Comparison of ENCODE assay signal across 14 cellular contexts in the genomic region with DNA sequence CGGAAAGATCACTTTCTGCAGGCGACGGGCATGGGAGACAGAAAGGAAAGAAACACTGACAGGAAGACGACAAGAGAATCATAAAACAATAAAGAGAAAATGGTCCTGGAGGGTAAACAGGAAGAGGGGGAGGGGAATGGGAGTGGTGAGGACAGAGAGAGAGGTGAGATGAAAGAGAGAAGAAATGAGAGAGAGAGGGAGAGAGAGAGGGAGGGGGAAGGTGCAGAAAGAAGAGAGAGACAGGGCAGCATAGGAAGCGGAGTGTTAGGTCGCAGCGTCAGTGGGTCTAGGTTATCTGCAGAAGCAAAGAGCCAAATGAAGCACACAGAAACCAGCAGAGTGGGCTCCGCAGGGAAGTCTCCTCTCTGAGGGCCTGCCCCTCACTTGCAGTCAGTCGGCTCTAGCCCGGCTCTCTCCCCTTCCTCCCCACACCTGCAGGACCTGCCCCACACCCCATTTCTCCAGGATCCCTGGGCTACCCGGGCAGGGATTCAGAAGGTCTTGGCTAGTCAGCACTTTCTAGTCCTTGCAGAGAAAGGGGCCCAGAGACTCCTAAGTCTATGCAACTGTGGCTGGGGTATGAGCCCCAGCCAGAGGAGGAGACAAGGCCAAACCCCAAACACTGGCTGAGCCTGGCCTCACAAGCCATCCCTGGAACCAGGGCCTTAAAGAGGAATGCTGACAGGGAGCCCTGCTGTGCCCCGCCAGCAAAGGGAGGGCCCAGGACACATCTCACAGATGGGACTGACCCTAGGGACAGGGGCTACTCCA. TPM values are rescaled to one million over a fixed set of nuclear protein-coding genes. Genes with fewer than 3 reads are reported as not detected.
DNase-seq lines count a peak whose midpoint lies in the region; ATAC-seq, FAIRE-seq and TF ChIP-seq lines count a peak whose summit lies in the region.
"Had no signal": no experiment of that assay in that cellular context is flagged by ENCODE, and none has a peak within 500 bp of the region (broad histone marks: within the 10 kb centered on the region; RNA-seq: fewer than 3 reads in every experiment).

No MANE protein-coding gene starts in this region.

- DNase-seq in CD8-positive, alpha-beta T cell, result peak in 5 of 7 experiments; percentile 7 to 75 (median 27)
- DNase-seq in WTC11 (ENCODE audit: low spot score) (no peak), frontal cortex (ENCODE audit: low spot score in 2 of 2) (no peak), NCI-H82 (lab: John Stamatoyannopoulos, UW) (no peak)
- DNase-seq in central memory CD8-positive, alpha-beta T cell (ENCODE audit: low spot score in 2 of 2), result peak in 1 of 2 donors; percentile 9
- no peak for DNase-seq in natural killer cell treated with Interleukin-12 subunit alpha and Interleukin-12 subunit beta and Interleukin-15 and Interleukin-18, amount 100 ng/mL, for 72 hours (ENCODE audit: low spot score)
- DNase-seq: left lung, occipital lobe, OCI-M1, SW 1271 had no signal

- H3K4me1 Mint-ChIP-seq in CD8-positive, alpha-beta T cell (ENCODE audit: low read depth), result peaks cover 73% of the 10 kb centered on the region
- H3K4me1 Mint-ChIP-seq in WTC11, result peaks cover 19% of the 10 kb centered on the region
- H3K4me1 Mint-ChIP-seq in central memory CD8-positive, alpha-beta T cell, result peaks cover 47% of the 10 kb centered on the region
- peaks cover 6 to 9% of the 10 kb centered on the region in 2 donors for H3K4me1 Mint-ChIP-seq in natural killer cell treated with Interleukin-12 subunit alpha and Interleukin-12 subunit beta and Interleukin-15 and Interleukin-18, amount 100 ng/mL, for 72 hours (ENCODE audit: low read depth in 2 of 2)

- H3K27me3 Mint-ChIP-seq in CD8-positive, alpha-beta T cell (ENCODE audit: low read depth), result no peaks in the 10 kb centered on the region
- H3K27me3 Mint-ChIP-seq in WTC11 (ENCODE audit: low read depth), result no peaks in the 10 kb centered on the region; the same call in 1 of the 2 replicates
- H3K27me3 Mint-ChIP-seq in central memory CD8-positive, alpha-beta T cell, result no peaks in the 10 kb centered on the region
- H3K27me3 Mint-ChIP-seq in natural killer cell treated with Interleukin-12 subunit alpha and Interleukin-12 subunit beta and Interleukin-15 and Interleukin-18, amount 100 ng/mL, for 72 hours, result no peaks in the 10 kb centered on the region

- CTCF ChIA-PET in CD8-positive, alpha-beta T cell (lab: Charles Lee), result interaction anchor here (1.1 kb wide), 1 partner anchor 34 kb away, joined by 3 read pairs; no protein-coding TSS in a partner anchor
- CTCF ChIA-PET in WTC11 (lab: Charles Lee), result no interaction called here

- TF ChIP-seq CTCF in CD8-positive, alpha-beta T cell (IDR thresholded peaks at IDR 0.05), result no peak
- TF ChIP-seq CTCF in WTC11 (IDR thresholded peaks at IDR 0.05), result no peak

- no peak for FAIRE-seq in frontal cortex (lab: Jason Lieb, UNC)

- no peaks in the 10 kb centered on the region for H3K9me3 ChIP-seq in CD8-positive, alpha-beta T cell (ENCODE audit: low read length)
- H3K9me3 ChIP-seq: BLaER1, left lung had no signal

- H3K27ac Mint-ChIP-seq in CD8-positive, alpha-beta T cell, result peak overlapping the region; percentile 90
- H3K27ac Mint-ChIP-seq in WTC11, result no peak overlapping the region
- H3K27ac Mint-ChIP-seq in central memory CD8-positive, alpha-beta T cell (ENCODE audit: low read depth), result peak overlapping the region; percentile 93
- H3K27ac Mint-ChIP-seq in natural killer cell treated with Interleukin-12 subunit alpha and Interleukin-12 subunit beta and Interleukin-15 and Interleukin-18, amount 100 ng/mL, for 72 hours, result peak overlapping the region; percentile 44 to 56

- peak overlapping the region; percentile 49 for H3K27ac ChIP-seq in CD8-positive, alpha-beta T cell (ENCODE audit: low read depth, low read length)
- H3K27ac ChIP-seq: BLaER1, left lung had no signal

- peak; percentile 74 for ATAC-seq in CD8-positive, alpha-beta T cell
- ATAC-seq in WTC11 (peak; percentile 77), GM19351 (IDR thresholded peaks at IDR 0.05; ENCODE audit: unreplicated experiment) (no peak), HG02798 (IDR thresholded peaks at IDR 0.05; ENCODE audit: poor library complexity, unreplicated experiment) (no peak)
- ATAC-seq in central memory CD8-positive, alpha-beta T cell (replicated peaks; ENCODE audit: extremely low read depth, poor library complexity, severe bottlenecking), result peak; percentile 75
- ATAC-seq in natural killer cell treated with Interleukin-12 subunit alpha and Interleukin-12 subunit beta and Interleukin-15 and Interleukin-18, amount 100 ng/mL, for 72 hours, result peak; percentile 30 to 39
- ATAC-seq: left lung had no signal

- H3K4me3 Mint-ChIP-seq in CD8-positive, alpha-beta T cell, result peak overlapping the region; percentile 84
- H3K4me3 Mint-ChIP-seq in WTC11, result peak overlapping the region; percentile 12
- peak overlapping the region; percentile 86 for H3K4me3 Mint-ChIP-seq in central memory CD8-positive, alpha-beta T cell
- peak overlapping the region; percentile 70 for H3K4me3 Mint-ChIP-seq in natural killer cell treated with Interleukin-12 subunit alpha and Interleukin-12 subunit beta and Interleukin-15 and Interleukin-18, amount 100 ng/mL, for 72 hours

- peak overlapping the region; percentile 70 for H3K4me3 ChIP-seq in CD8-positive, alpha-beta T cell (ENCODE audit: low read depth, low read length)
- H3K4me3 ChIP-seq: BLaER1, left lung had no signal

- H3K36me3 ChIP-seq in CD8-positive, alpha-beta T cell (ENCODE audit: insufficient read depth, low read length), result no peaks in the 10 kb centered on the region
- H3K36me3 ChIP-seq: BLaER1, left lung had no signal

- H3K9me3 Mint-ChIP-seq in CD8-positive, alpha-beta T cell, result no peaks in the 10 kb centered on the region
- H3K9me3 Mint-ChIP-seq in WTC11, result 0 out of 2 replicates have a peak, but pooled peaks cover 3% of the 10 kb centered on the region
- no peaks in the 10 kb centered on the region for H3K9me3 Mint-ChIP-seq in central memory CD8-positive, alpha-beta T cell
- H3K9me3 Mint-ChIP-seq in natural killer cell treated with Interleukin-12 subunit alpha and Interleukin-12 subunit beta and Interleukin-15 and Interleukin-18, amount 100 ng/mL, for 72 hours, result no peaks in the 10 kb centered on the region

- no peaks in the 10 kb centered on the region for H3K27me3 ChIP-seq in CD8-positive, alpha-beta T cell (ENCODE audit: insufficient read depth, low read length)
- H3K27me3 ChIP-seq: BLaER1, left lung had no signal

- peaks cover 28% of the 10 kb centered on the region for H3K36me3 Mint-ChIP-seq in CD8-positive, alpha-beta T cell
- H3K36me3 Mint-ChIP-seq in WTC11, result no peaks in the 10 kb centered on the region
- peaks cover 4% of the 10 kb centered on the region for H3K36me3 Mint-ChIP-seq in central memory CD8-positive, alpha-beta T cell (ENCODE audit: insufficient read depth)
- no peaks in the 10 kb centered on the region for H3K36me3 Mint-ChIP-seq in natural killer cell treated with Interleukin-12 subunit alpha and Interleukin-12 subunit beta and Interleukin-15 and Interleukin-18, amount 100 ng/mL, for 72 hours

- intact Hi-C loops in CD8-positive, alpha-beta T cell (cut with DNase I, micrococcal nuclease), result loop anchor here in 1 of 2 experiments (2.0 kb wide), 2 partner anchors 32 to 178 kb away; a partner anchor contains a TSS

- H3K4me1 ChIP-seq in CD8-positive, alpha-beta T cell (ENCODE audit: insufficient read depth, low read length), result peaks cover 47% of the 10 kb centered on the region
- H3K4me1 ChIP-seq: left lung had no signal

- POLR2A ChIA-PET in CD8-positive, alpha-beta T cell (lab: Charles Lee), result no interaction called here
- POLR2A ChIA-PET in WTC11 (lab: Charles Lee), result interaction anchor here (0.9 kb wide), 1 partner anchor 43 kb away, joined by 3 read pairs; no protein-coding TSS in a partner anchor

TF ChIP-seq in WTC11, 78 proteins besides CTCF, POLR2A, EP300 and RAD21 (continues in another document):
- TF ChIP-seq ZNF416 (CRISPR knock-in tag; IDR thresholded peaks at IDR 0.05), result no peak
- TF ChIP-seq, protein P1, sequence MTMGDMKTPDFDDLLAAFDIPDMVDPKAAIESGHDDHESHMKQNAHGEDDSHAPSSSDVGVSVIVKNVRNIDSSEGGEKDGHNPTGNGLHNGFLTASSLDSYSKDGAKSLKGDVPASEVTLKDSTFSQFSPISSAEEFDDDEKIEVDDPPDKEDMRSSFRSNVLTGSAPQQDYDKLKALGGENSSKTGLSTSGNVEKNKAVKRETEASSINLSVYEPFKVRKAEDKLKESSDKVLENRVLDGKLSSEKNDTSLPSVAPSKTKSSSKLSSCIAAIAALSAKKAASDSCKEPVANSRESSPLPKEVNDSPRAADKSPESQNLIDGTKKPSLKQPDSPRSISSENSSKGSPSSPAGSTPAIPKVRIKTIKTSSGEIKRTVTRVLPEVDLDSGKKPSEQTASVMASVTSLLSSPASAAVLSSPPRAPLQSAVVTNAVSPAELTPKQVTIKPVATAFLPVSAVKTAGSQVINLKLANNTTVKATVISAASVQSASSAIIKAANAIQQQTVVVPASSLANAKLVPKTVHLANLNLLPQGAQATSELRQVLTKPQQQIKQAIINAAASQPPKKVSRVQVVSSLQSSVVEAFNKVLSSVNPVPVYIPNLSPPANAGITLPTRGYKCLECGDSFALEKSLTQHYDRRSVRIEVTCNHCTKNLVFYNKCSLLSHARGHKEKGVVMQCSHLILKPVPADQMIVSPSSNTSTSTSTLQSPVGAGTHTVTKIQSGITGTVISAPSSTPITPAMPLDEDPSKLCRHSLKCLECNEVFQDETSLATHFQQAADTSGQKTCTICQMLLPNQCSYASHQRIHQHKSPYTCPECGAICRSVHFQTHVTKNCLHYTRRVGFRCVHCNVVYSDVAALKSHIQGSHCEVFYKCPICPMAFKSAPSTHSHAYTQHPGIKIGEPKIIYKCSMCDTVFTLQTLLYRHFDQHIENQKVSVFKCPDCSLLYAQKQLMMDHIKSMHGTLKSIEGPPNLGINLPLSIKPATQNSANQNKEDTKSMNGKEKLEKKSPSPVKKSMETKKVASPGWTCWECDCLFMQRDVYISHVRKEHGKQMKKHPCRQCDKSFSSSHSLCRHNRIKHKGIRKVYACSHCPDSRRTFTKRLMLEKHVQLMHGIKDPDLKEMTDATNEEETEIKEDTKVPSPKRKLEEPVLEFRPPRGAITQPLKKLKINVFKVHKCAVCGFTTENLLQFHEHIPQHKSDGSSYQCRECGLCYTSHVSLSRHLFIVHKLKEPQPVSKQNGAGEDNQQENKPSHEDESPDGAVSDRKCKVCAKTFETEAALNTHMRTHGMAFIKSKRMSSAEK (CRISPR knock-in tag; IDR thresholded peaks at IDR 0.05; ENCODE audit: borderline replicate concordance), result no peak
- TF ChIP-seq JUN (CRISPR knock-in tag; IDR thresholded peaks at IDR 0.05), result no peak
- no peak for TF ChIP-seq GTF2I (CRISPR knock-in tag; conservative IDR thresholded peaks at IDR 0.05)
- TF ChIP-seq OVOL2 (CRISPR knock-in tag; IDR thresholded peaks at IDR 0.05; ENCODE audit: borderline replicate concordance), result no peak

RNA-seq across cellular contexts. Expression of a gene that starts 29.7 kb away (rescaled TPM):
- total RNA-seq in CD8-positive, alpha-beta T cell, result not detected
- total RNA-seq in WTC11 (2021) (not detected in 3 replicates), frontal cortex (not detected)
- total RNA-seq in natural killer cell treated with Interleukin-12 subunit alpha and Interleukin-12 subunit beta and Interleukin-15 and Interleukin-18, amount 100 ng/mL, for 72 hours, result not detected
- total RNA-seq: glomerular endothelial cell had no signal

RNA-seq across cellular contexts. Expression of a gene that starts 36.3 kb away (rescaled TPM):
- total RNA-seq in CD8-positive, alpha-beta T cell, result 10 to 100 TPM; 14.3 to 14.8 TPM
- total RNA-seq in WTC11 (2021) (2.6 to 4.8 TPM (median 3.7 TPM) in 3 replicates), frontal cortex (34.2 TPM)
- 1 to 10 TPM in 1 of 2 donors, under 1 TPM in 1; 0.67 to 1.5 TPM for total RNA-seq in natural killer cell treated with Interleukin-12 subunit alpha and Interleukin-12 subunit beta and Interleukin-15 and Interleukin-18, amount 100 ng/mL, for 72 hours
- total RNA-seq: glomerular endothelial cell had no signal

Comparison
In these comparisons a context has a peak if more than half of its experiments do, and no peak if none do; other contexts are left out.
1. ATAC-seq: peak in CD8-positive, alpha-beta T cell (single experiment), WTC11 (single experiment), central memory CD8-positive, alpha-beta T cell (single experiment) and natural killer cell treated with Interleukin-12 subunit alpha and Interleukin-12 subunit beta and Interleukin-15 and Interleukin-18, amount 100 ng/mL, for 72 hours (2 of 2); none in GM19351 (single experiment) and HG02798 (single experiment).
2. DNase-seq: peak in CD8-positive, alpha-beta T cell (5 of 7); none in WTC11 (single experiment), natural killer cell treated with Interleukin-12 subunit alpha and Interleukin-12 subunit beta and Interleukin-15 and Interleukin-18, amount 100 ng/mL, for 72 hours (single experiment), frontal cortex (0 of 2) and NCI-H82 (single experiment).
3. H3K4me3 Mint-ChIP-seq: peak in every context shown above with its lines; median percentile 86 in central memory CD8-positive, alpha-beta T cell; 84 in CD8-positive, alpha-beta T cell; 70 in natural killer cell treated with Interleukin-12 subunit alpha and Interleukin-12 subunit beta and Interleukin-15 and Interleukin-18, amount 100 ng/mL, for 72 hours; 12 in WTC11.